Comparison of ENCODE assay signal across 27 cellular contexts in the genomic region with DNA sequence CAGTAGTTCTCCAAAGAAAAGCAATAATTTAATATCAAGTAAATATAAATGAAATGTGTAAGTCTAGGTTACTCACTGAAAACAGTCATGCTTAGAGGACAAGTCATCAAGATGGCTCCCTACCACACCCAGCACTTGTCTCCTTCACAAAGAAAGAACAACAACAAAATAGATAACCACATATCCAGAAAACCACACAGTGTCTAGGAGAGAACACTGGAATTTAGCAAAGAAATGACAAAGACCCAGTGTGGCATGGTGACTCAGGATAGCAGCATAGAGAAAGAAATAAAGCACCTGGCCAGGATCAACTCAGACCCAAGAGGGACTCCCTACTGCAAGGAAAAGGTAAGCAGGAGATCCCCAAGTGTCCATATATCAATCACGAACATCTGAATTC.
"Had no signal": no experiment of that assay in that cellular context is flagged by ENCODE, and none has a peak within 500 bp of the region (broad histone marks: within the 10 kb centered on the region; RNA-seq: fewer than 3 reads in every experiment).

No MANE protein-coding gene starts in this region.

- ATAC-seq: activated CD4-positive, alpha-beta T cell treated with anti-CD3 and anti-CD28 coated beads for 36 hours; activated CD8-positive, alpha-beta memory T cell treated with anti-CD3 and anti-CD28 coated beads, Interleukin-2, amount 10 ng/mL, durations not matched to agents 7 days and 5 days; activated CD8-positive, alpha-beta T cell treated with anti-CD3 and anti-CD28 coated beads, Interleukin-2, amount 10 ng/mL, durations not matched to agents 7 days and 5 days; activated naive CD8-positive, alpha-beta T cell treated with anti-CD3 and anti-CD28 coated beads, Interleukin-2, amount 50 U/mL, for 24 hours; effector memory CD8-positive, alpha-beta T cell; T-helper 17 cell had no signal

- H3K4me3 ChIP-seq: adrenal gland, esophagus squamous epithelium had no signal

- H3K4me1 ChIP-seq: adrenal gland, esophagus squamous epithelium had no signal

- H3K27ac ChIP-seq: adrenal gland, epithelial cell of prostate, esophagus squamous epithelium had no signal

- DNase-seq: activated CD4-positive, alpha-beta memory T cell treated with anti-CD3 and anti-CD28 coated beads for 36 hours; activated CD4-positive, alpha-beta T cell treated with anti-CD3 and anti-CD28 coated beads for 36 hours; activated CD4-positive, alpha-beta T cell treated with anti-CD3 and anti-CD28 coated beads, Interleukin-2, amount 10 ng/mL, durations not matched to agents 24 days and 14 days; activated CD4-positive, CD25-positive, alpha-beta regulatory T cell; activated CD4-positive, CD25-positive, alpha-beta regulatory T cell treated with anti-CD3 and anti-CD28 coated beads, Interleukin-2, amount 50 U/mL, for 72 hours; activated CD8-positive, alpha-beta memory T cell treated with anti-CD3 and anti-CD28 coated beads, Interleukin-2, amount 10 ng/mL, durations not matched to agents 7 days and 5 days; activated CD8-positive, alpha-beta memory T cell treated with anti-CD3 and anti-CD28 coated beads, Interleukin-2, amount 50 U/mL, for 4 hours; activated CD8-positive, alpha-beta T cell treated with anti-CD3 and anti-CD28 coated beads, Interleukin-2, amount 10 ng/mL, durations not matched to agents 7 days and 5 days; activated effector memory CD4-positive, alpha-beta T cell treated with anti-CD3 and anti-CD28 coated beads, Interleukin-2, amount 50 U/mL, for 16 hours; activated naive CD4-positive, alpha-beta T cell treated with anti-CD3 and anti-CD28 coated beads for 36 hours; activated naive CD8-positive, alpha-beta T cell treated with anti-CD3 and anti-CD28 coated beads for 36 hours; activated naive CD8-positive, alpha-beta T cell treated with anti-CD3 and anti-CD28 coated beads, Interleukin-2, amount 50 U/mL, for 24 hours; activated T-cell treated with anti-CD3 and anti-CD28 coated beads, Interleukin-2, amount 50 U/mL, for 1 hour; activated T-cell treated with anti-CD3 and anti-CD28 coated beads, Interleukin-2, amount 50 U/mL, for 48 hours; adrenal gland; amygdala; aorta; cortex of kidney; dermis blood vessel endothelial cell; effector CD4-positive, alpha-beta T cell; effector memory CD8-positive, alpha-beta T cell; esophagus squamous epithelium; head of caudate nucleus; T-helper 1 cell; T-helper 17 cell; T1000 had no signal

- H3K27me3 ChIP-seq: adrenal gland, esophagus squamous epithelium had no signal

- H3K36me3 ChIP-seq: adrenal gland, esophagus squamous epithelium had no signal

- H3K9me3 ChIP-seq: esophagus squamous epithelium had no signal
